ENCODE assay signal across 6 cellular contexts in genomic region chr3:159216295-159216694, GRCh38.
"Had no signal": no experiment of that assay in that cellular context is flagged by ENCODE, and none has a peak within 500 bp of the region (broad histone marks: within the 10 kb centered on the region; RNA-seq: fewer than 3 reads in every experiment).

No MANE protein-coding gene starts in this region.

- H3K4me1 ChIP-seq: HAP-1 had no signal

- H3K4me3 ChIP-seq: GM23338, HAP-1 had no signal

- H3K4me2 ChIP-seq: GM23338 had no signal

- H3K36me3 ChIP-seq: HAP-1 had no signal

- H3K27ac ChIP-seq: HL-60 had no signal

- H2AFZ ChIP-seq: GM23338 had no signal

- DNase-seq: HFFc6 had no signal

- H3K9me3 ChIP-seq: HAP-1 had no signal

- ATAC-seq: GM23338, HCT116, HepG2 had no signal
